Comparison of ENCODE assay signal across 38 cellular contexts in the genomic region with DNA sequence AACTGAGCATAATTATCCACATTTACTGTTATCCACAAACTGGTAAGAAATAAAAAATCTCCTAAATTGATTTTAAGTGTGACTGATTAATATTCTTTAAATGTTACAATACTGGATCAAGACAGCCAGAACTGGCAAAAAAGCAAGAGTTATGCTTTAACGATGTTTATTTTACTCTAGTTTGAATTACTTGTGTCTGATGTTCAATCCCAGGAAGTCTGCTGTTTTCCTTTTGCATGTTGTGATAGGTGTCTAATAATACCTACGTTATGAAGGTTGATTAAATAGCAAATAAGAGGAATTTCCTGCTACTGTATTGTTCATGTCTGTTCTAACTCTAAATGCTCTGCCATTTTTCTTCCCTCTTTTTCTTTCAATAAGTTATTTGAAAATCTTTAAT. TPM values are rescaled to one million over a fixed set of nuclear protein-coding genes. Genes with fewer than 3 reads are reported as not detected.
"Had no signal": no experiment of that assay in that cellular context is flagged by ENCODE, and none has a peak within 500 bp of the region (broad histone marks: within the 10 kb centered on the region; RNA-seq: fewer than 3 reads in every experiment).

No MANE protein-coding gene starts in this region.

- H3K27ac Mint-ChIP-seq: activated CD4-positive, alpha-beta memory T cell treated with anti-CD3 and anti-CD28 coated beads for 36 hours; activated CD4-positive, alpha-beta T cell treated with anti-CD3 and anti-CD28 coated beads for 36 hours; activated CD4-positive, alpha-beta T cell treated with anti-CD3 and anti-CD28 coated beads, Interleukin-2, amount 10 ng/mL, durations not matched to agents 24 days and 14 days; activated CD8-positive, alpha-beta memory T cell treated with anti-CD3 and anti-CD28 coated beads, Interleukin-2, amount 10 ng/mL, durations not matched to agents 7 days and 5 days; activated CD8-positive, alpha-beta T cell treated with anti-CD3 and anti-CD28 coated beads, Interleukin-2, amount 10 ng/mL, durations not matched to agents 7 days and 5 days; activated naive CD4-positive, alpha-beta T cell treated with anti-CD3 and anti-CD28 coated beads for 36 hours; activated naive CD4-positive, alpha-beta T cell treated with anti-CD3 and anti-CD28 coated beads, Interleukin-2, amount 50 U/mL, for 24 hours; activated naive CD8-positive, alpha-beta T cell treated with anti-CD3 and anti-CD28 coated beads for 36 hours; activated naive CD8-positive, alpha-beta T cell treated with anti-CD3 and anti-CD28 coated beads, Interleukin-2, amount 50 U/mL, for 24 hours; activated T-helper 1 cell treated with anti-CD3 and anti-CD28 coated beads, Interleukin-12 subunit alpha, Interleukin-12 subunit beta, Interleukin-2, Interleukin-4 antibody, amounts not matched to agents 30 ng/mL and 10 ng/mL and 1 ng/mL, durations not matched to agents 14 hours and 24 hours and 36 hours; activated T-helper 2 cell treated with anti-CD3 and anti-CD28 coated beads, Interferon-gamma antibody, Interleukin-2, Interleukin-4, amounts not matched to agents 10 μg/mL and 5 μg/mL and 100 μg/mL, durations not matched to agents 14 hours and 24 hours and 36 hours; brain; dendritic cell treated with granulocyte-macrophage colony-stimulating factor and Interleukin-4, amounts not matched to agents 40 ng/mL and 50 ng/mL, for 4 days; effector memory CD8-positive, alpha-beta T cell; T-helper 17 cell; T-helper 2 cell treated with Interferon-gamma antibody and Interleukin-4, amounts not matched to agents 5 μg/mL and 100 μg/mL, for 36 hours had no signal

- H3K36me3 ChIP-seq: adrenal gland, breast epithelium, cardiac muscle cell, esophagus squamous epithelium, gastroesophageal sphincter, heart right ventricle had no signal

- H3K4me1 ChIP-seq: adrenal gland, breast epithelium, esophagus squamous epithelium, heart right ventricle had no signal

- H3K36me3 Mint-ChIP-seq: activated CD4-positive, alpha-beta memory T cell treated with anti-CD3 and anti-CD28 coated beads for 36 hours; activated CD8-positive, alpha-beta memory T cell treated with anti-CD3 and anti-CD28 coated beads, Interleukin-2, amount 10 ng/mL, durations not matched to agents 7 days and 5 days; activated naive CD8-positive, alpha-beta T cell treated with anti-CD3 and anti-CD28 coated beads for 36 hours; brain had no signal

- H3K4me1 Mint-ChIP-seq: activated CD4-positive, alpha-beta T cell treated with anti-CD3 and anti-CD28 coated beads for 36 hours; activated CD4-positive, alpha-beta T cell treated with anti-CD3 and anti-CD28 coated beads, Interleukin-2, amount 10 ng/mL, durations not matched to agents 24 days and 14 days; activated CD8-positive, alpha-beta memory T cell treated with anti-CD3 and anti-CD28 coated beads, Interleukin-2, amount 10 ng/mL, durations not matched to agents 7 days and 5 days; activated naive CD4-positive, alpha-beta T cell treated with anti-CD3 and anti-CD28 coated beads, Interleukin-2, amount 50 U/mL, for 24 hours; activated naive CD8-positive, alpha-beta T cell treated with anti-CD3 and anti-CD28 coated beads for 36 hours; activated naive CD8-positive, alpha-beta T cell treated with anti-CD3 and anti-CD28 coated beads, Interleukin-2, amount 50 U/mL, for 24 hours; T-helper 17 cell had no signal

- H3K27me3 ChIP-seq: adrenal gland, breast epithelium, cardiac muscle cell, esophagus squamous epithelium, gastroesophageal sphincter, heart right ventricle had no signal

- H3K9me3 Mint-ChIP-seq: activated CD4-positive, alpha-beta memory T cell treated with anti-CD3 and anti-CD28 coated beads for 36 hours; activated CD4-positive, alpha-beta T cell treated with anti-CD3 and anti-CD28 coated beads, Interleukin-2, amount 10 ng/mL, durations not matched to agents 24 days and 14 days; activated naive CD4-positive, alpha-beta T cell treated with anti-CD3 and anti-CD28 coated beads for 36 hours; activated naive CD4-positive, alpha-beta T cell treated with anti-CD3 and anti-CD28 coated beads, Interleukin-2, amount 50 U/mL, for 24 hours; activated naive CD8-positive, alpha-beta T cell treated with anti-CD3 and anti-CD28 coated beads for 36 hours; activated naive CD8-positive, alpha-beta T cell treated with anti-CD3 and anti-CD28 coated beads, Interleukin-2, amount 50 U/mL, for 24 hours; activated T-helper 1 cell treated with anti-CD3 and anti-CD28 coated beads, Interleukin-12 subunit alpha, Interleukin-12 subunit beta, Interleukin-2, Interleukin-4 antibody, amounts not matched to agents 30 ng/mL and 10 ng/mL and 1 ng/mL, durations not matched to agents 14 hours and 24 hours and 36 hours; activated T-helper 2 cell treated with anti-CD3 and anti-CD28 coated beads, Interferon-gamma antibody, Interleukin-2, Interleukin-4, amounts not matched to agents 10 μg/mL and 5 μg/mL and 100 μg/mL, durations not matched to agents 14 hours and 24 hours and 36 hours; dendritic cell treated with granulocyte-macrophage colony-stimulating factor and Interleukin-4, amounts not matched to agents 40 ng/mL and 50 ng/mL, for 4 days; effector memory CD8-positive, alpha-beta T cell; T-helper 2 cell treated with Interferon-gamma antibody and Interleukin-4, amounts not matched to agents 5 μg/mL and 100 μg/mL, for 36 hours had no signal

- H3K4me3 Mint-ChIP-seq: activated CD4-positive, alpha-beta memory T cell treated with anti-CD3 and anti-CD28 coated beads for 36 hours; activated CD4-positive, alpha-beta T cell treated with anti-CD3 and anti-CD28 coated beads for 36 hours; activated CD4-positive, alpha-beta T cell treated with anti-CD3 and anti-CD28 coated beads, Interleukin-2, amount 10 ng/mL, durations not matched to agents 24 days and 14 days; activated CD8-positive, alpha-beta memory T cell treated with anti-CD3 and anti-CD28 coated beads, Interleukin-2, amount 10 ng/mL, durations not matched to agents 7 days and 5 days; activated CD8-positive, alpha-beta T cell treated with anti-CD3 and anti-CD28 coated beads, Interleukin-2, amount 10 ng/mL, durations not matched to agents 7 days and 5 days; activated naive CD4-positive, alpha-beta T cell treated with anti-CD3 and anti-CD28 coated beads for 36 hours; activated naive CD4-positive, alpha-beta T cell treated with anti-CD3 and anti-CD28 coated beads, Interleukin-2, amount 50 U/mL, for 24 hours; activated naive CD8-positive, alpha-beta T cell treated with anti-CD3 and anti-CD28 coated beads for 36 hours; activated naive CD8-positive, alpha-beta T cell treated with anti-CD3 and anti-CD28 coated beads, Interleukin-2, amount 50 U/mL, for 24 hours; activated T-helper 1 cell treated with anti-CD3 and anti-CD28 coated beads, Interleukin-12 subunit alpha, Interleukin-12 subunit beta, Interleukin-2, Interleukin-4 antibody, amounts not matched to agents 30 ng/mL and 10 ng/mL and 1 ng/mL, durations not matched to agents 14 hours and 24 hours and 36 hours; brain; dendritic cell treated with granulocyte-macrophage colony-stimulating factor and Interleukin-4, amounts not matched to agents 40 ng/mL and 50 ng/mL, for 4 days; effector memory CD8-positive, alpha-beta T cell; T-helper 17 cell; T-helper 2 cell treated with Interferon-gamma antibody and Interleukin-4, amounts not matched to agents 5 μg/mL and 100 μg/mL, for 36 hours had no signal

- H3K27ac ChIP-seq: adrenal gland, breast epithelium, cardiac muscle cell, coronary artery, epithelial cell of prostate, esophagus squamous epithelium, gastroesophageal sphincter, heart right ventricle had no signal

- H3K27me3 Mint-ChIP-seq: activated CD4-positive, alpha-beta memory T cell treated with anti-CD3 and anti-CD28 coated beads for 36 hours; activated CD8-positive, alpha-beta memory T cell treated with anti-CD3 and anti-CD28 coated beads, Interleukin-2, amount 10 ng/mL, durations not matched to agents 7 days and 5 days; activated naive CD4-positive, alpha-beta T cell treated with anti-CD3 and anti-CD28 coated beads, Interleukin-2, amount 50 U/mL, for 24 hours; activated naive CD8-positive, alpha-beta T cell treated with anti-CD3 and anti-CD28 coated beads for 36 hours; activated naive CD8-positive, alpha-beta T cell treated with anti-CD3 and anti-CD28 coated beads, Interleukin-2, amount 50 U/mL, for 24 hours; brain; dendritic cell treated with granulocyte-macrophage colony-stimulating factor and Interleukin-4, amounts not matched to agents 40 ng/mL and 50 ng/mL, for 4 days had no signal

- H3K4me3 ChIP-seq: adrenal gland, breast epithelium, cardiac muscle cell, coronary artery, esophagus squamous epithelium, gastroesophageal sphincter, heart right ventricle had no signal

- DNase-seq: activated CD4-positive, alpha-beta memory T cell treated with anti-CD3 and anti-CD28 coated beads for 36 hours; activated CD4-positive, alpha-beta T cell treated with anti-CD3 and anti-CD28 coated beads for 36 hours; activated CD4-positive, alpha-beta T cell treated with anti-CD3 and anti-CD28 coated beads, Interleukin-2, amount 10 ng/mL, durations not matched to agents 24 days and 14 days; activated CD4-positive, CD25-positive, alpha-beta regulatory T cell; activated CD4-positive, CD25-positive, alpha-beta regulatory T cell treated with anti-CD3 and anti-CD28 coated beads, Interleukin-2, amount 50 U/mL, for 72 hours; activated CD8-positive, alpha-beta memory T cell treated with anti-CD3 and anti-CD28 coated beads, Interleukin-2, amount 10 ng/mL, durations not matched to agents 7 days and 5 days; activated CD8-positive, alpha-beta memory T cell treated with anti-CD3 and anti-CD28 coated beads, Interleukin-2, amount 50 U/mL, for 4 hours; activated CD8-positive, alpha-beta T cell treated with anti-CD3 and anti-CD28 coated beads, Interleukin-2, amount 10 ng/mL, durations not matched to agents 7 days and 5 days; activated effector memory CD4-positive, alpha-beta T cell treated with anti-CD3 and anti-CD28 coated beads, Interleukin-2, amount 50 U/mL, for 16 hours; activated naive CD4-positive, alpha-beta T cell treated with anti-CD3 and anti-CD28 coated beads for 36 hours; activated naive CD8-positive, alpha-beta T cell treated with anti-CD3 and anti-CD28 coated beads for 36 hours; activated naive CD8-positive, alpha-beta T cell treated with anti-CD3 and anti-CD28 coated beads, Interleukin-2, amount 50 U/mL, for 24 hours; activated T-cell treated with anti-CD3 and anti-CD28 coated beads, Interleukin-2, amount 50 U/mL, for 1 hour; activated T-cell treated with anti-CD3 and anti-CD28 coated beads, Interleukin-2, amount 50 U/mL, for 48 hours; adrenal gland; amygdala; aorta; central memory CD4-positive, alpha-beta T cell; cerebellar nuclear complex; effector CD4-positive, alpha-beta T cell; effector memory CD8-positive, alpha-beta T cell; esophagus squamous epithelium; heart right ventricle; T-helper 1 cell; T-helper 17 cell; T1000 had no signal

- H3K9me3 ChIP-seq: adrenal gland, breast epithelium, esophagus squamous epithelium, gastroesophageal sphincter, heart right ventricle had no signal

RNA-seq across cellular contexts. Expression of gene OTOGL, which starts 34.4 kb away (rescaled TPM):
- total RNA-seq: activated CD4-positive, alpha-beta memory T cell treated with anti-CD3 and anti-CD28 coated beads for 36 hours; activated CD4-positive, alpha-beta T cell treated with anti-CD3 and anti-CD28 coated beads for 36 hours; activated CD4-positive, alpha-beta T cell treated with anti-CD3 and anti-CD28 coated beads, Interleukin-2, amount 10 ng/mL, durations not matched to agents 24 days and 14 days; activated CD8-positive, alpha-beta memory T cell treated with anti-CD3 and anti-CD28 coated beads for 36 hours; activated CD8-positive, alpha-beta memory T cell treated with anti-CD3 and anti-CD28 coated beads, Interleukin-2, amount 10 ng/mL, durations not matched to agents 7 days and 5 days; activated CD8-positive, alpha-beta T cell treated with anti-CD3 and anti-CD28 coated beads, Interleukin-2, amount 10 ng/mL, durations not matched to agents 7 days and 5 days; activated naive CD4-positive, alpha-beta T cell treated with anti-CD3 and anti-CD28 coated beads for 36 hours; activated naive CD8-positive, alpha-beta T cell treated with anti-CD3 and anti-CD28 coated beads for 36 hours; T-helper 17 cell had no signal
